ENCODE assay signal across 17 cellular contexts in genomic region chr6:2197177-2197671, GRCh38. TPM values are rescaled to one million over a fixed set of nuclear protein-coding genes. Genes with fewer than 3 reads are reported as not detected.
DNase-seq lines count a peak whose midpoint lies in the region; ATAC-seq, FAIRE-seq and TF ChIP-seq lines count a peak whose summit lies in the region.
"Had no signal": no experiment of that assay in that cellular context is flagged by ENCODE, and none has a peak within 500 bp of the region (broad histone marks: within the 10 kb centered on the region; RNA-seq: fewer than 3 reads in every experiment).

No MANE protein-coding gene starts in this region.

- no peak overlapping the region for H2AFZ ChIP-seq in astrocyte (ENCODE audit: low read depth, low read length)

- H3K27me3 Mint-ChIP-seq in astrocyte (ENCODE audit: low read depth, unreplicated experiment) = no peaks in the 10 kb centered on the region
- H3K27me3 Mint-ChIP-seq in T-helper 2 cell treated with Interferon-gamma antibody and Interleukin-4, amounts not matched to agents 5 μg/mL and 100 μg/mL, for 36 hours (ENCODE audit: low read depth) = peaks cover 3% of the 10 kb centered on the region
- H3K27me3 Mint-ChIP-seq: naive thymus-derived CD8-positive, alpha-beta T cell had no signal

- ATAC-seq in heart right ventricle = peak in 6 of 8 donors; percentile 42 to 84 (median 64)
- ATAC-seq in Right ventricle myocardium superior (ENCODE audit: poor library complexity) = no peak
- ATAC-seq: activated CD4-positive, alpha-beta T cell treated with anti-CD3 and anti-CD28 coated beads for 36 hours; activated T-cell treated with anti-CD3 and anti-CD28 coated beads, Interleukin-2, amount 50 U/mL, for 72 hours; naive thymus-derived CD8-positive, alpha-beta T cell had no signal

- H3K4me1 ChIP-seq in heart right ventricle = peaks cover 0 to 22% (median 14%) of the 10 kb centered on the region in 9 donors
- peaks cover 6% of the 10 kb centered on the region for H3K4me1 ChIP-seq in astrocyte (ENCODE audit: insufficient read depth, low read length)
- H3K4me1 ChIP-seq: uterus had no signal

- H3K27me3 ChIP-seq in heart right ventricle (no peaks in the 10 kb centered on the region), astrocyte (ENCODE audit: insufficient read depth, low read length) (no peaks in the 10 kb centered on the region)
- H3K27me3 ChIP-seq: spleen, uterus had no signal

- H3K4me2 ChIP-seq in astrocyte (ENCODE audit: low read length) = peak overlapping the region; percentile 6

- no peak for TF ChIP-seq CTCF in heart right ventricle (IDR thresholded peaks at IDR 0.05)
- no peak for TF ChIP-seq CTCF in astrocyte (IDR thresholded peaks at IDR 0.05; ENCODE audit: insufficient read depth, low read depth, low read length)

- H4K20me1 ChIP-seq in astrocyte (ENCODE audit: insufficient read depth, low read length) = peaks cover 4% of the 10 kb centered on the region

- DNase-seq in heart right ventricle (peak in 1 of 2 donors; percentile 22), Right ventricle myocardium superior (no peak), astrocyte (ENCODE audit: low read depth) (peak; percentile 72), iris pigment epithelial cell (ENCODE audit: low read depth) (peak; percentile 77), ureter (ENCODE audit: low spot score) (peak; percentile 56), medulla oblongata (ENCODE audit: extremely low spot score) (no peak), UCSD-AML1 (lab: John Stamatoyannopoulos, UW; ENCODE audit: unreplicated experiment) (no peak)
- DNase-seq in T-helper 2 cell treated with Interferon-gamma antibody and Interleukin-4, amounts not matched to agents 5 μg/mL and 100 μg/mL, for 36 hours (ENCODE audit: low spot score) = no peak
- DNase-seq: activated CD4-positive, alpha-beta T cell treated with anti-CD3 and anti-CD28 coated beads for 36 hours; activated T-cell treated with anti-CD3 and anti-CD28 coated beads, Interleukin-2, amount 50 U/mL, for 72 hours; Karpas-422; naive thymus-derived CD8-positive, alpha-beta T cell; NCI-H526 treated with DMSO at 0.1 percent for 48 hours; spleen had no signal

- no peak for FAIRE-seq in astrocyte (lab: Jason Lieb, UNC)
- FAIRE-seq: GM18507 had no signal

- intact Hi-C loops in heart right ventricle (cut with DNase I) (loop anchor here (2.0 to 10.0 kb wide), 15 partner anchors 56 to 600 kb away; partner anchors contain the start of gene FOXC1 (in 2 of the 10)), Right ventricle myocardium superior (cut with DNase I) (loop anchor here (5.0 to 10.0 kb wide), 2 partner anchors 72 to 595 kb away; no protein-coding TSS in a partner anchor)

- no peak overlapping the region for H3K9ac ChIP-seq in astrocyte (ENCODE audit: low read length)

- H3K27ac Mint-ChIP-seq in astrocyte (ENCODE audit: unreplicated experiment) = no peak overlapping the region
- H3K27ac Mint-ChIP-seq in T-helper 2 cell treated with Interferon-gamma antibody and Interleukin-4, amounts not matched to agents 5 μg/mL and 100 μg/mL, for 36 hours = no peak overlapping the region
- H3K27ac Mint-ChIP-seq: activated CD4-positive, alpha-beta T cell treated with anti-CD3 and anti-CD28 coated beads for 36 hours; activated T-cell treated with anti-CD3 and anti-CD28 coated beads, Interleukin-2, amount 50 U/mL, for 72 hours; naive thymus-derived CD8-positive, alpha-beta T cell had no signal

- H3K4me3 ChIP-seq in heart right ventricle (no peak overlapping the region), astrocyte (ENCODE audit: insufficient read depth, low read depth, low read length) (no peak overlapping the region)
- H3K4me3 ChIP-seq: spleen, uterus had no signal

- H3K27ac ChIP-seq in heart right ventricle (peak overlapping the region in 1 of 10 donors; percentile 18), astrocyte (ENCODE audit: low read depth, low read length) (no peak overlapping the region)
- H3K27ac ChIP-seq: epithelial cell of prostate, spleen had no signal

- H3K9me3 Mint-ChIP-seq in astrocyte (ENCODE audit: unreplicated experiment) = no peaks in the 10 kb centered on the region
- H3K9me3 Mint-ChIP-seq in T-helper 2 cell treated with Interferon-gamma antibody and Interleukin-4, amounts not matched to agents 5 μg/mL and 100 μg/mL, for 36 hours = no peaks in the 10 kb centered on the region
- H3K9me3 Mint-ChIP-seq: activated T-cell treated with anti-CD3 and anti-CD28 coated beads, Interleukin-2, amount 50 U/mL, for 72 hours; naive thymus-derived CD8-positive, alpha-beta T cell had no signal

- no peaks in the 10 kb centered on the region for H3K36me3 Mint-ChIP-seq in astrocyte (ENCODE audit: low read depth, unreplicated experiment)
- H3K36me3 Mint-ChIP-seq in T-helper 2 cell treated with Interferon-gamma antibody and Interleukin-4, amounts not matched to agents 5 μg/mL and 100 μg/mL, for 36 hours (ENCODE audit: low read depth) = no peaks in the 10 kb centered on the region

- 68 to 70% methylated on average over 7 of the region's 7 CpGs for WGBS in heart right ventricle, 2 donors

- H3K4me3 Mint-ChIP-seq in astrocyte (ENCODE audit: unreplicated experiment) = no peak overlapping the region
- H3K4me3 Mint-ChIP-seq in T-helper 2 cell treated with Interferon-gamma antibody and Interleukin-4, amounts not matched to agents 5 μg/mL and 100 μg/mL, for 36 hours = no peak overlapping the region
- H3K4me3 Mint-ChIP-seq: activated CD4-positive, alpha-beta T cell treated with anti-CD3 and anti-CD28 coated beads for 36 hours; activated T-cell treated with anti-CD3 and anti-CD28 coated beads, Interleukin-2, amount 50 U/mL, for 72 hours; naive thymus-derived CD8-positive, alpha-beta T cell had no signal

- no peaks in the 10 kb centered on the region for H3K36me3 ChIP-seq in heart right ventricle
- no peaks in the 10 kb centered on the region for H3K36me3 ChIP-seq in astrocyte (ENCODE audit: insufficient read depth, low read length)
- H3K36me3 ChIP-seq: spleen, uterus had no signal

- H3K4me1 Mint-ChIP-seq in astrocyte (ENCODE audit: low read depth, unreplicated experiment) = peaks cover 9% of the 10 kb centered on the region
- H3K4me1 Mint-ChIP-seq in T-helper 2 cell treated with Interferon-gamma antibody and Interleukin-4, amounts not matched to agents 5 μg/mL and 100 μg/mL, for 36 hours (ENCODE audit: low read depth) = no peaks in the 10 kb centered on the region
- H3K4me1 Mint-ChIP-seq: activated CD4-positive, alpha-beta T cell treated with anti-CD3 and anti-CD28 coated beads for 36 hours had no signal

- H3K79me2 ChIP-seq in astrocyte (ENCODE audit: insufficient read depth, low read length) = no peaks in the 10 kb centered on the region

- H3K9me3 ChIP-seq in heart right ventricle (no peaks in the 10 kb centered on the region), astrocyte (ENCODE audit: insufficient read depth, low read depth, low read length) (no peaks in the 10 kb centered on the region)
- H3K9me3 ChIP-seq: spleen, uterus had no signal

RNA-seq across cellular contexts. Expression of gene GMDS, which starts 48.2 kb away (rescaled TPM):
- 10 to 100 TPM in 1 of 10 donors, 1 to 10 TPM in 9; 5.0 to 10.6 (median 6.8) TPM for total RNA-seq in heart right ventricle
- 1 to 10 TPM; 6.6 to 8.1 TPM for polyA plus RNA-seq in heart right ventricle
- total RNA-seq in Right ventricle myocardium superior = 4.9 TPM
- total RNA-seq in astrocyte = 9.4 and 12.3 TPM in 2 replicates
- 65.2 TPM for total RNA-seq in ureter

Comparison
In these comparisons a context has a peak if more than half of its experiments do, and no peak if none do; other contexts are left out.
1. DNase-seq: peak in astrocyte (single experiment), iris pigment epithelial cell (single experiment) and ureter (single experiment); none in Right ventricle myocardium superior (single experiment), T-helper 2 cell treated with Interferon-gamma antibody and Interleukin-4, amounts not matched to agents 5 μg/mL and 100 μg/mL, for 36 hours (single experiment), medulla oblongata (single experiment) and UCSD-AML1 (single experiment).